ENCODE assay signal across 9 cellular contexts in the genomic region with DNA sequence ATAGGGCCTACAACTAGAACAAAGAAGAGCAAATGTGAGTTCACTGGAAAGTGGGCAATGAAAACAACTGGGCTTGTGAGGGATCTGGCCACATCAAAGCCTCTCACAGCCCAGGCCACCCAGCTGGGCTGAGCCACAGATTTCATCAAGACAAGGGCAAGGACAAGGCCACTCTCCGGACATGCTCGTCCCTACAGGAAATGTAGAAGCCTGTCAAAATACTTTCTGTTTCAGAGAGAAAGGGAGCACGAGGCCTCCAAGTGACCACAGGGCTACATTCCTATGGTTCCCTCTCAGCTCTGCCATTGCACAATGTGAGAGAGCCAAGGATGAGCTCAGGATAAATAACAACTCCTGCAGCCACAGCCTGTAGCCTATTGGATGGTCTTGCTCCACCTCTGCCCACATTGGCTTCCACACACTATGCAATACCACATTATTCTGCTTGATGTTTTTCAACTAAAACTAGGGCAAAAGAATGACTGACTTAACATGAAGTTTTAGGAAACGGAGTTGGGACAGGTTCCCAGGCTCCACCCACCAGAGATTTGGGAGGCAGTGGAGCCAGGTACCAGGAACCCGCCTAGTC. TPM values are rescaled to one million over a fixed set of nuclear protein-coding genes. Genes with fewer than 3 reads are reported as not detected.
DNase-seq lines count a peak whose midpoint lies in the region; ATAC-seq and TF ChIP-seq lines count a peak whose summit lies in the region.
"Had no signal": no experiment of that assay in that cellular context is flagged by ENCODE, and none has a peak within 500 bp of the region (broad histone marks: within the 10 kb centered on the region; RNA-seq: fewer than 3 reads in every experiment).

No MANE protein-coding gene starts in this region.

- H3K79me2 ChIP-seq in PC-3 (ENCODE audit: low read length), result peaks cover 92% of the 10 kb centered on the region

- H3K27me3 ChIP-seq in PC-3 (ENCODE audit: low read length), result no peaks in the 10 kb centered on the region
- no peaks in the 10 kb centered on the region for H3K27me3 ChIP-seq in duodenal mucosa (ENCODE audit: control insufficient read depth in 1 of 2, insufficient read depth in 2 of 2, low read length in 2 of 2)
- no peaks in the 10 kb centered on the region for H3K27me3 ChIP-seq in BE2C

- H3K36me3 ChIP-seq in PC-3 (ENCODE audit: low read depth, low read length) (no peaks in the 10 kb centered on the region), duodenal mucosa (ENCODE audit: control insufficient read depth in 1 of 2, insufficient read depth in 2 of 2, low read length in 2 of 2) (no peaks in the 10 kb centered on the region), BE2C (no peaks in the 10 kb centered on the region; the same call in 1 of the 2 replicates)

- intact Hi-C loops in PC-3 (cut with micrococcal nuclease), result no loop called here

- TF ChIP-seq CTCF in PC-3 (conservative IDR thresholded peaks at IDR 0.05; ENCODE audit: low read depth, low read length), result no peak
- no peak for TF ChIP-seq CTCF in BE2C (IDR thresholded peaks at IDR 0.05; ENCODE audit: low read depth, low read length)

- no peaks in the 10 kb centered on the region for H3F3A ChIP-seq in PC-3 (ENCODE audit: low read length, unreplicated experiment)

- no peak overlapping the region for H2AFZ ChIP-seq in PC-3 (ENCODE audit: low read length)

- no peak for ATAC-seq in PC-3
- ATAC-seq in HG03097 (IDR thresholded peaks at IDR 0.05; ENCODE audit: low FRiP score, unreplicated experiment), result no peak
- ATAC-seq in GM19467 (IDR thresholded peaks at IDR 0.05; ENCODE audit: unreplicated experiment), result no peak

- CTCF ChIA-PET in PC-3 (lab: Charles Lee), result no interaction called here

- H3K27ac ChIP-seq in PC-3 (ENCODE audit: low read length) (no peak overlapping the region), duodenal mucosa (ENCODE audit: low read depth, low read length) (peak overlapping the region; percentile 47)

- no peaks in the 10 kb centered on the region for H3K9me2 ChIP-seq in PC-3 (replicated peaks; ENCODE audit: low read length)

- no peaks in the 10 kb centered on the region for H4K20me1 ChIP-seq in PC-3 (ENCODE audit: low read length)

- POLR2A ChIA-PET in PC-3 (lab: Charles Lee; ENCODE audit: unreplicated experiment), result no interaction called here

- H3K9ac ChIP-seq in PC-3 (ENCODE audit: low read length) (no peak overlapping the region), duodenal mucosa (ENCODE audit: low read depth in 1 of 2, low read length in 2 of 2) (peak overlapping the region in 1 of 2 donors; percentile 9)

- BruUV-seq in PC-3 (replicated peaks; lab: Mats Ljungman, UMichigan), result no TSS peak

- H3K4me1 ChIP-seq in PC-3 (ENCODE audit: insufficient read depth, low read length) (peaks cover 33% of the 10 kb centered on the region), duodenal mucosa (ENCODE audit: control insufficient read depth in 1 of 2, insufficient read depth in 2 of 2, low read length in 2 of 2) (peaks cover 81 to 86% of the 10 kb centered on the region in 2 donors), BE2C (peaks cover 42% of the 10 kb centered on the region)

- H3K4me2 ChIP-seq in PC-3 (ENCODE audit: low read length), result no peak overlapping the region

- peak; percentile 48 for DNase-seq in GF-D8 (lab: John Stamatoyannopoulos, UW)
- DNase-seq in PC-3, result peak; percentile 20
- peak; percentile 81 for DNase-seq in mucosa of gallbladder (ENCODE audit: low spot score)
- DNase-seq in DMS79 (lab: John Stamatoyannopoulos, UW), result no peak
- DNase-seq in BE2C, result no peak

- no peak overlapping the region for H3K4me3 ChIP-seq in PC-3 (ENCODE audit: low read length)
- H3K4me3 ChIP-seq in duodenal mucosa (ENCODE audit: low read depth in 1 of 2, low read length in 2 of 2), result peak overlapping the region; percentile 8 to 18
- H3K4me3 ChIP-seq in BE2C (ENCODE audit: low read depth, low read length), result no peak overlapping the region

- H3K9me3 ChIP-seq in PC-3 (ENCODE audit: low read length), result no peaks in the 10 kb centered on the region
- H3K9me3 ChIP-seq in duodenal mucosa (ENCODE audit: control insufficient read depth in 1 of 2, low read length in 2 of 2), result no peaks in the 10 kb centered on the region
- H3K9me3 ChIP-seq in BE2C, result no peaks in the 10 kb centered on the region

RNA-seq across cellular contexts. Expression of a gene that starts 12.1 kb away (rescaled TPM):
- 12.6 and 19.0 TPM in 2 replicates for total RNA-seq in PC-3 (2014; rRNA removed)
- total RNA-seq in mucosa of gallbladder, result 75.5 TPM
- 24.9 TPM for polyA plus RNA-seq in BE2C (2012; ENCODE audit: insufficient read depth, insufficient read length, low read depth)

RNA-seq across cellular contexts. Expression of a gene that starts 27.0 kb away (rescaled TPM):
- total RNA-seq in PC-3 (2014; rRNA removed) (not detected in 2 replicates), mucosa of gallbladder (2.3 TPM)
- not detected for polyA plus RNA-seq in BE2C (2012; ENCODE audit: insufficient read depth, insufficient read length, low read depth)
- polyA plus RNA-seq: IgD-negative memory B cell had no signal

Comparison
In these comparisons a context has a peak if more than half of its experiments do, and no peak if none do; other contexts are left out.
1. DNase-seq: peak in GF-D8 (single experiment), PC-3 (single experiment) and mucosa of gallbladder (single experiment); none in DMS79 (single experiment) and BE2C (single experiment).
2. H3K4me3 ChIP-seq: peak in duodenal mucosa (2 of 2); none in PC-3 (single experiment) and BE2C (single experiment).